ENCODE assay signal across 38 cellular contexts in genomic region chr18:37584217-37584616, GRCh38. TPM values are rescaled to one million over a fixed set of nuclear protein-coding genes. Genes with fewer than 3 reads are reported as not detected.
"Had no signal": no experiment of that assay in that cellular context is flagged by ENCODE, and none has a peak within 500 bp of the region (broad histone marks: within the 10 kb centered on the region; RNA-seq: fewer than 3 reads in every experiment).

No MANE protein-coding gene starts in this region.

- DNase-seq: Karpas-422, Kasumi-1, MG63, MM.1S, MV-4-11, NCI-H1048, NCI-H1092, NCI-H1092 treated with DMSO at 0.1 percent for 48 hours, NCI-H1105, NCI-H1105 treated with DMSO at 0.1 percent for 48 hours, NCI-H1417, NCI-H1417 treated with DMSO at 0.1 percent for 48 hours, NCI-H1436, NCI-H1436 treated with DMSO at 0.1 percent for 48 hours, NCI-H146, NCI-H1694, NCI-H1694 treated with DMSO at 0.1 percent for 48 hours, NCI-H187, NCI-H187 treated with DMSO at 0.1 percent for 48 hours, NCI-H1930, NCI-H2029, NCI-H2029 treated with DMSO at 0.1 percent for 48 hours, NCI-H2081, NCI-H2081 treated with DMSO at 0.1 percent for 48 hours, NCI-H2107, NCI-H2171, NCI-H2171 treated with DMSO at 0.1 percent for 48 hours, NCI-H2227 treated with DMSO at 0.1 percent for 48 hours, NCI-H226, NCI-H345, NCI-H446, NCI-H446 treated with DMSO at 0.1 percent for 48 hours, NCI-H510A, NCI-H510A treated with DMSO at 0.1 percent for 48 hours, NCI-H524 had no signal

- H3K36me3 ChIP-seq: MG63 had no signal

- H3K27me3 ChIP-seq: MG63 had no signal

- H3K9me3 ChIP-seq: MG63 had no signal

- H3K4me3 ChIP-seq: MG63 had no signal

RNA-seq across cellular contexts. Expression of gene CELF4, which starts 18.6 kb away (rescaled TPM):
- total RNA-seq: LHCN-M2, M059J, MCF 10A had no signal
